ENCODE assay signal across 14 cellular contexts in the genomic region with DNA sequence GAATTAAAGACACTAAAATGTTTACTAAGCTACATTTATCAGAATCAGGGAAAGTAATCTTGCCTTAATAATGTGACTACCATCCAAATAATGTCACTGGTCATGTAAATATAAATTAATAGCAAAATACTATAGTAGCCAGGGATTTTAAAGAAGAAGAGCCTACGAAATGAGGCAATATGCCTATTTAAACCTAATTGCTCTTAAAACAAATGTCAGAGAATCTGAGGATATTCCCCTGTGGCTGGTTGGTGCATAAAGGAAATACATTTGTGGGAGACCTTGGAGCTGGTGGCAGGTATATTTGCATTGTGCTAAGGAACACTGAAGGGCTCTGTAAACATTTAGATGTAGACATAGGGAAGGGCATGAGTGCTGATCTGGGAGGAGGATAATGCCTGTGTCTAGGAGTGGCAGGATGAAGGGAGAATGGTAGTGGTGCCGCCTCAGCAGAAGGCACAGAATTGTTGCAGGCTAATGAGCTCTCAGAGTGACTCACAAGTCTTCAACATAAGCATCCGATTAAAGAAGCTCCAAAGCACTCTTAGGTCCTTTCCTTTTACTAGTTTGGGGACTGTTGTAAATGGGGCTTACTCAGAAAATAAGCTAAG.
DNase-seq lines count a peak whose midpoint lies in the region; ATAC-seq, FAIRE-seq and TF ChIP-seq lines count a peak whose summit lies in the region.
"Had no signal": no experiment of that assay in that cellular context is flagged by ENCODE, and none has a peak within 500 bp of the region (broad histone marks: within the 10 kb centered on the region; RNA-seq: fewer than 3 reads in every experiment).

No MANE protein-coding gene starts in this region.

- H3K4me2 ChIP-seq in HepG2 (ENCODE audit: low read depth, low read length) (0 out of 2 replicates have a peak overlapping the region, but pooled peaks have one; percentile 2), hepatocyte (peak overlapping the region; percentile 5)

- no peaks in the 10 kb centered on the region for H3K9me2 ChIP-seq in hepatocyte (replicated peaks; ENCODE audit: insufficient read depth)

- H2AFZ ChIP-seq in HepG2 (ENCODE audit: low read length) (no peak overlapping the region), hepatocyte (peak overlapping the region; percentile 28)

- CTCF ChIA-PET in HepG2 (lab: Yijun Ruan, JAX; ENCODE audit: low intra/inter-chr PET ratio, low total read pairs): no interaction called here

- intact Hi-C loops in HepG2 (cut with micrococcal nuclease; ENCODE audit: unreplicated experiment) (loop anchor here (5.0 kb wide), 1 partner anchor 66 kb away; no protein-coding TSS in a partner anchor), right lobe of liver (cut with DNase I) (no loop called here)

- no peak overlapping the region for H3K4me3 Mint-ChIP-seq in T-helper 17 cell
- H3K4me3 Mint-ChIP-seq: endodermal cell had no signal

- ATAC-seq in HepG2: peak; percentile 45
- ATAC-seq in right lobe of liver: no peak
- no peak for ATAC-seq in T-helper 17 cell
- ATAC-seq in HG03457 (IDR thresholded peaks at IDR 0.05; ENCODE audit: unreplicated experiment): no peak

- no peaks in the 10 kb centered on the region for H3K36me3 ChIP-seq in HepG2 (replicated peaks in 1 of 2; ENCODE audit: control insufficient read depth in 1 of 2, insufficient read depth in 2 of 2, low read length in 2 of 2)
- no peaks in the 10 kb centered on the region for H3K36me3 ChIP-seq in right lobe of liver
- H3K36me3 ChIP-seq in hepatocyte (replicated peaks; ENCODE audit: insufficient read depth, low read depth): no peaks in the 10 kb centered on the region
- H3K36me3 ChIP-seq: tibial nerve had no signal

- H3K27ac ChIP-seq in HepG2 (ENCODE audit: extremely low read length, insufficient read depth, low read length): no peak overlapping the region
- no peak overlapping the region for H3K27ac ChIP-seq in right lobe of liver
- peak overlapping the region; percentile 80 for H3K27ac ChIP-seq in hepatocyte
- H3K27ac ChIP-seq: skin epidermis had no signal

- H3K9me3 ChIP-seq in HepG2 (ENCODE audit: low read length): no peaks in the 10 kb centered on the region
- H3K9me3 ChIP-seq in right lobe of liver: no peaks in the 10 kb centered on the region
- no peaks in the 10 kb centered on the region for H3K9me3 ChIP-seq in hepatocyte (ENCODE audit: low read depth)
- no peaks in the 10 kb centered on the region for H3K9me3 ChIP-seq in T-helper 17 cell (ENCODE audit: control insufficient read depth, low read length, poor library complexity, severe bottlenecking)
- H3K9me3 ChIP-seq: tibial nerve had no signal

- H3K4me1 ChIP-seq in HepG2 (ENCODE audit: insufficient read depth, low read length): peaks cover 50% of the 10 kb centered on the region
- H3K4me1 ChIP-seq in right lobe of liver: peaks cover 0 to 3% (median 0%) of the 10 kb centered on the region in 4 donors
- H3K4me1 ChIP-seq in hepatocyte (ENCODE audit: insufficient read depth): peaks cover 26% of the 10 kb centered on the region

- no peaks in the 10 kb centered on the region for H3K79me2 ChIP-seq in HepG2 (ENCODE audit: insufficient read depth, low read length)
- no peaks in the 10 kb centered on the region for H3K79me2 ChIP-seq in hepatocyte

- no peak for TF ChIP-seq CTCF in HepG2 (CRISPR knock-in tag; IDR thresholded peaks at IDR 0.05)
- no peak for TF ChIP-seq CTCF in right lobe of liver (IDR thresholded peaks at IDR 0.05)
- no peak for TF ChIP-seq CTCF in hepatocyte (IDR thresholded peaks at IDR 0.05; ENCODE audit: poor library complexity)

- H3K27me3 Mint-ChIP-seq in T-helper 17 cell: peaks cover 25% of the 10 kb centered on the region

- 74% methylated on average over 3 of the region's 3 CpGs for WGBS in HepG2 (ENCODE audit: low lambda C conversion rate)
- WGBS in right lobe of liver (ENCODE audit: insufficient coverage, low coverage, low lambda C conversion rate, missing lambda C conversion rate): 66% methylated on average over 3 of the region's 3 CpGs
- 55% methylated on average over 3 of the region's 3 CpGs for WGBS in hepatocyte (ENCODE audit: low lambda C conversion rate, missing lambda C conversion rate)

- DNase-seq in HepG2 (ENCODE audit: low spot score) (peak; percentile 47), right lobe of liver (no peak), NCI-H69 (lab: John Stamatoyannopoulos, UW) (peak; percentile 95), hepatocyte (ENCODE audit: low spot score) (peak; percentile 49), T-helper 17 cell (no peak), AG08396 (ENCODE audit: low spot score) (no peak), RCC 7860 (ENCODE audit: low spot score) (no peak)
- DNase-seq: activated CD4-positive, alpha-beta T cell treated with anti-CD3 and anti-CD28 coated beads, Interleukin-2, amount 50 U/mL, for 1 hour; activated effector memory CD4-positive, alpha-beta T cell treated with Interleukin-2 at 50 U/mL for 16 hours; endodermal cell had no signal

- H3K36me3 Mint-ChIP-seq in T-helper 17 cell (ENCODE audit: low read depth): no peaks in the 10 kb centered on the region

- POLR2A ChIA-PET in HepG2 (lab: Yijun Ruan, JAX): interaction anchor here (1.3 to 2.3 kb wide), 3 partner anchors 45 to 88 kb away, joined by 3 to 9 read pairs (median 7); partner anchors contain the start of gene CD164

- TF ChIP-seq EP300 in HepG2 (IDR thresholded peaks at IDR 0.05; ENCODE audit: low read depth in 2 of 2, low read length in 2 of 2): peak in 1 of 2 experiments; percentile 40; a peak in 1 of 4 replicates
- no peak for TF ChIP-seq EP300 in HepG2 (CRISPR knock-in tag; IDR thresholded peaks at IDR 0.05; ENCODE audit: borderline replicate concordance)

- H3K4me3 ChIP-seq in HepG2 (replicated peaks in 1 of 3; ENCODE audit: insufficient read depth in 1 of 3, low read depth in 2 of 3, low read length in 3 of 3): no peak overlapping the region
- no peak overlapping the region for H3K4me3 ChIP-seq in right lobe of liver
- no peak overlapping the region for H3K4me3 ChIP-seq in hepatocyte
- H3K4me3 ChIP-seq: skin epidermis, tibial nerve had no signal

- H3K27ac Mint-ChIP-seq in T-helper 17 cell: no peak overlapping the region
- H3K27ac Mint-ChIP-seq: endodermal cell had no signal

- H4K20me1 ChIP-seq in HepG2 (ENCODE audit: insufficient read depth, low read length) (no peaks in the 10 kb centered on the region), hepatocyte (ENCODE audit: insufficient read depth, poor library complexity, severe bottlenecking) (no peaks in the 10 kb centered on the region)

- TF ChIP-seq RAD21 in HepG2 (CRISPR knock-in tag; IDR thresholded peaks at IDR 0.05): no peak

- no TSS peak for BruUV-seq in HepG2 (replicated peaks; lab: Mats Ljungman, UMichigan)

- H3K27me3 ChIP-seq in HepG2 (ENCODE audit: control insufficient read depth in 1 of 2, insufficient read depth in 2 of 2, low read length in 2 of 2) (no peaks in the 10 kb centered on the region), right lobe of liver (no peaks in the 10 kb centered on the region), hepatocyte (no peaks in the 10 kb centered on the region)
- H3K27me3 ChIP-seq: tibial nerve had no signal

- H3K4me1 Mint-ChIP-seq in T-helper 17 cell: peaks cover 2% of the 10 kb centered on the region

- TF ChIP-seq POLR2A in HepG2 (IDR thresholded peaks at IDR 0.05; ENCODE audit: insufficient read depth in 1 of 2, low read depth in 2 of 2, low read length in 2 of 2) (no peak), right lobe of liver (IDR thresholded peaks at IDR 0.05) (no peak)

- FAIRE-seq in HepG2 (lab: Jason Lieb, UNC) (peak; percentile 42), RCC 7860 (lab: Jason Lieb, UNC) (no peak)
- FAIRE-seq: D721Med had no signal

- no peak overlapping the region for H3K9ac ChIP-seq in HepG2 (ENCODE audit: insufficient read depth, low read depth, low read length)

- in situ Hi-C loops in HepG2 (cut with HindIII; ENCODE audit: extremely low pct_ligation_motif_present, low pct_unique_long_range_greater_than_20kb): no loop called here

TF ChIP-seq in HepG2, 621 proteins besides CTCF, POLR2A, EP300 and RAD21 (continues in another document):
- peak; percentile 78 for TF ChIP-seq ARID5B (CRISPR knock-in tag; IDR thresholded peaks at IDR 0.05)

Comparison
In these comparisons a context has a peak if more than half of its experiments do, and no peak if none do; other contexts are left out.
1. DNase-seq: peak in HepG2 (single experiment), NCI-H69 (single experiment) and hepatocyte (single experiment); none in right lobe of liver (0 of 3), T-helper 17 cell (0 of 3), AG08396 (single experiment) and RCC 7860 (single experiment).